11 cellular contexts compared by ENCODE assay signal in the genomic region with DNA sequence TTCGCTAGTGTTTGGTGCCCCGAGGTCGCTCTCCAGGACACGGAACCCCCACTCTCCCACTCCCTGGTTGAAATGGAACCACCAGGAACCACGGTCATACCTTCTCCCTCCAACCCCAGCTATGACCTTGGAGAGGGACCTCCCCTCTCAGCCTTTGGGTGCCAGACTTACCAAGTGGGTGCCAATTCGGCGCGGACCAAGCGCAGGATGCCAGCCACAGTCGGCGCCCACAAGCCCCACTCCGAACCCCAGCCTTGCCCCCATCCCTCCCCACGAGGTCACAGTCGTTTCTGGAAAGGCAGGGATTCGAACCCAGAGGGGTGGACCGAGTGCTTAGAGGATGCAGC. TPM values are rescaled to one million over a fixed set of nuclear protein-coding genes. Genes with fewer than 3 reads are reported as not detected.
DNase-seq lines count a peak whose midpoint lies in the region; ATAC-seq and TF ChIP-seq lines count a peak whose summit lies in the region.
"Had no signal": no experiment of that assay in that cellular context is flagged by ENCODE, and none has a peak within 500 bp of the region (broad histone marks: within the 10 kb centered on the region; RNA-seq: fewer than 3 reads in every experiment).

No MANE protein-coding gene starts in this region.

- intact Hi-C loops in right cardiac atrium (cut with DNase I) (no loop called here), cardiac septum (cut with DNase I) (no loop called here), MCF 10A (cut with micrococcal nuclease) (no loop called here), vagina (cut with DNase I) (no loop called here)

- peak overlapping the region; percentile 75 for H3K4me3 Mint-ChIP-seq in MCF 10A (ENCODE audit: unreplicated experiment)

- H3K9me3 ChIP-seq in right cardiac atrium (ENCODE audit: control insufficient read depth, low read length) (no peaks in the 10 kb centered on the region), muscle layer of colon (ENCODE audit: low read length) (no peaks in the 10 kb centered on the region), vagina (no peaks in the 10 kb centered on the region), GM23248 (ENCODE audit: low read depth) (no peaks in the 10 kb centered on the region)

- H3K36me3 ChIP-seq in muscle layer of colon (ENCODE audit: insufficient read depth, low read length) (no peaks in the 10 kb centered on the region), vagina (no peaks in the 10 kb centered on the region), GM23248 (ENCODE audit: low read depth) (no peaks in the 10 kb centered on the region)
- H3K36me3 ChIP-seq: cardiac muscle cell had no signal

- H3K36me3 Mint-ChIP-seq in MCF 10A (ENCODE audit: insufficient read depth, unreplicated experiment) = no peaks in the 10 kb centered on the region

- H3K27ac Mint-ChIP-seq in MCF 10A (ENCODE audit: low read depth, unreplicated experiment) = no peak overlapping the region

- H3F3A ChIP-seq in GM23248 (ENCODE audit: insufficient read depth) = no peaks in the 10 kb centered on the region

- no TSS peak for BruUV-seq in MCF 10A (replicated peaks; lab: Mats Ljungman, UMichigan)

- H3K4me2 ChIP-seq in GM23248 (ENCODE audit: unreplicated experiment) = no peak overlapping the region

- H3K4me1 Mint-ChIP-seq in MCF 10A (ENCODE audit: insufficient read depth, unreplicated experiment) = peaks cover 5% of the 10 kb centered on the region

- H3K9ac ChIP-seq in muscle layer of colon (ENCODE audit: low read length) (no peak overlapping the region), GM23248 (no peak overlapping the region)

- no peaks in the 10 kb centered on the region for H3K9me2 ChIP-seq in GM23248 (ENCODE audit: insufficient read depth)

- DNase-seq in right cardiac atrium = no peak
- no peak for DNase-seq in cardiac septum (ENCODE audit: low spot score)
- no peak for DNase-seq in MCF 10A (ENCODE audit: unreplicated experiment)
- DNase-seq in vagina (ENCODE audit: extremely low spot score in 2 of 2) = no peak
- DNase-seq in GM23248 = no peak
- DNase-seq in mucosa of gallbladder (ENCODE audit: low spot score) = no peak
- DNase-seq in OCI-M1 (lab: John Stamatoyannopoulos, UW) = no peak
- DNase-seq: SHP77 treated with DMSO at 0.1 percent for 48 hours had no signal

- POLR2A ChIA-PET in MCF 10A (lab: Yijun Ruan, JAX) = interaction anchor here (0.5 kb wide), 1 partner anchor 19 kb away, joined by 4 read pairs; no protein-coding TSS in a partner anchor

- H3K27me3 ChIP-seq in right cardiac atrium (ENCODE audit: control insufficient read depth, insufficient read depth) = no peaks in the 10 kb centered on the region
- peaks cover 24 to 37% of the 10 kb centered on the region in 2 donors for H3K27me3 ChIP-seq in muscle layer of colon (ENCODE audit: control insufficient read depth in 1 of 2, insufficient read depth in 2 of 2, low read length in 2 of 2)
- H3K27me3 ChIP-seq in vagina = no peaks in the 10 kb centered on the region
- no peaks in the 10 kb centered on the region for H3K27me3 ChIP-seq in GM23248 (replicated peaks; ENCODE audit: insufficient read depth)
- H3K27me3 ChIP-seq: cardiac muscle cell had no signal

- no peak for ATAC-seq in right cardiac atrium

- H3K79me2 ChIP-seq in GM23248 (ENCODE audit: insufficient read depth) = no peaks in the 10 kb centered on the region

- H2AFZ ChIP-seq in GM23248 = no peak overlapping the region

- H3K27ac ChIP-seq in right cardiac atrium (ENCODE audit: low read length) (peak overlapping the region; percentile 10), muscle layer of colon (ENCODE audit: low read depth, low read length) (peak overlapping the region; percentile 23), vagina (peak overlapping the region; percentile 22), GM23248 (no peak overlapping the region)
- H3K27ac ChIP-seq: cardiac muscle cell had no signal

- no peak for TF ChIP-seq POLR2A in vagina (IDR thresholded peaks at IDR 0.05)

- H3K4me1 ChIP-seq in right cardiac atrium (ENCODE audit: control insufficient read depth, insufficient read depth, low read length) = peaks cover 5% of the 10 kb centered on the region
- H3K4me1 ChIP-seq in muscle layer of colon (ENCODE audit: insufficient read depth, low read length) = peaks cover 12% of the 10 kb centered on the region
- peaks cover 30% of the 10 kb centered on the region for H3K4me1 ChIP-seq in vagina
- no peaks in the 10 kb centered on the region for H3K4me1 ChIP-seq in GM23248 (ENCODE audit: insufficient read depth)

- H3K27me3 Mint-ChIP-seq in MCF 10A (ENCODE audit: insufficient read depth, unreplicated experiment) = peaks cover 12% of the 10 kb centered on the region

- peak overlapping the region; percentile 29 for H3K4me3 ChIP-seq in right cardiac atrium (ENCODE audit: low read length)
- H3K4me3 ChIP-seq in muscle layer of colon (ENCODE audit: low read depth in 1 of 2, low read length in 2 of 2) = peak overlapping the region in 1 of 2 donors; percentile 47
- H3K4me3 ChIP-seq in vagina = peak overlapping the region in 1 of 2 donors; percentile 40
- no peak overlapping the region for H3K4me3 ChIP-seq in GM23248

- in situ Hi-C loops in GM23248 (cut with MboI) = no loop called here

- no peaks in the 10 kb centered on the region for H3K9me3 Mint-ChIP-seq in MCF 10A (ENCODE audit: unreplicated experiment)

- no peaks in the 10 kb centered on the region for H4K20me1 ChIP-seq in GM23248 (ENCODE audit: insufficient read depth)

- CTCF ChIA-PET in MCF 10A (lab: Yijun Ruan, JAX) = no interaction called here

- no peak for TF ChIP-seq CTCF in MCF 10A (IDR thresholded peaks at IDR 0.05; ENCODE audit: unreplicated experiment)
- no peak for TF ChIP-seq CTCF in vagina (IDR thresholded peaks at IDR 0.05)

- WGBS in right cardiac atrium = 19% methylated on average over 16 of the region's 16 CpGs
- 13 to 21% methylated on average over 16 of the region's 16 CpGs for WGBS in GM23248 (ENCODE audit: low coverage in 1 of 2, low lambda C conversion rate in 2 of 2, missing lambda C conversion rate in 2 of 2), 2 experiments

RNA-seq across cellular contexts. Expression of a gene that starts 0.9 kb away (rescaled TPM):
- total RNA-seq in right cardiac atrium (1 to 10 TPM in 2 of 4 donors, under 1 TPM in 2; 0.47 to 1.6 (median 0.97) TPM), cardiac septum (1.3 TPM), MCF 10A (2022) (0.42 and 0.54 TPM in 2 replicates), vagina (0.98 TPM), mucosa of gallbladder (2.1 TPM)
- polyA plus RNA-seq in right cardiac atrium (2.8 TPM), GM23248 (2016; fragmentation: Nextera tagmentation; extraction: Ambion mirVana) (0.40 and 1.0 TPM in 2 replicates)
- under 0.01 and 0.22 TPM in 2 replicates for total RNA-seq in GM23248 (2014; rRNA removed; shearing (Covaris generic))
- total RNA-seq: mononuclear cell had no signal

RNA-seq across cellular contexts. Expression of a gene that starts 21.5 kb away (rescaled TPM):
- total RNA-seq in right cardiac atrium (10 to 100 TPM; 23.1 to 41.5 (median 29.5) TPM), cardiac septum (21.7 TPM), MCF 10A (2022) (0.68 and 0.81 TPM in 2 replicates), vagina (5.6 TPM), mucosa of gallbladder (5.5 TPM)
- polyA plus RNA-seq in right cardiac atrium (29.1 TPM), GM23248 (2016; fragmentation: Nextera tagmentation; extraction: Ambion mirVana) (1.9 and 2.0 TPM in 2 replicates)
- total RNA-seq in GM23248 (2014; rRNA removed; shearing (Covaris generic)) = 1.4 and 1.8 TPM in 2 replicates

RNA-seq across cellular contexts. Expression of a gene that starts 32.3 kb away (rescaled TPM):
- total RNA-seq in right cardiac atrium = 10 to 100 TPM in 2 of 4 donors, 1 to 10 TPM in 2; 8.0 to 12.0 (median 10.0) TPM
- 19.5 TPM for polyA plus RNA-seq in right cardiac atrium
- 14.6 TPM for total RNA-seq in cardiac septum
- 12.9 and 15.4 TPM in 2 replicates for total RNA-seq in MCF 10A (2022)
- 10.3 TPM for total RNA-seq in vagina
- total RNA-seq in GM23248 (2014; rRNA removed; shearing (Covaris generic)) = 43.2 and 69.4 TPM in 2 replicates
- 21.0 and 22.4 TPM in 2 replicates for polyA plus RNA-seq in GM23248 (2016; fragmentation: Nextera tagmentation; extraction: Ambion mirVana)
- total RNA-seq in mucosa of gallbladder = 9.3 TPM

RNA-seq across cellular contexts. Expression of a gene that starts 48.9 kb away (rescaled TPM):
- total RNA-seq in right cardiac atrium = 1 to 10 TPM in 2 of 4 donors, under 1 TPM in 2; 0.65 to 1.4 (median 1.1) TPM
- 5.3 TPM for polyA plus RNA-seq in right cardiac atrium
- total RNA-seq in cardiac septum = 1.1 TPM
- total RNA-seq in MCF 10A (2022) = 0.26 and 0.42 TPM in 2 replicates
- total RNA-seq in vagina = 4.4 TPM
- total RNA-seq in GM23248 (2014; rRNA removed; shearing (Covaris generic)) = 0.11 and 0.25 TPM in 2 replicates
- 0.16 and 0.33 TPM in 2 replicates for polyA plus RNA-seq in GM23248 (2016; fragmentation: Nextera tagmentation; extraction: Ambion mirVana)
- 2.9 TPM for total RNA-seq in mucosa of gallbladder

RNA-seq across cellular contexts. Expression of a gene that starts 51.7 kb away (rescaled TPM):
- 10 to 100 TPM; 21.8 to 47.4 (median 35.9) TPM for total RNA-seq in right cardiac atrium
- polyA plus RNA-seq in right cardiac atrium = 10.1 TPM
- total RNA-seq in cardiac septum = 14.6 TPM
- 4.7 and 9.1 TPM in 2 replicates for total RNA-seq in MCF 10A (2022)
- total RNA-seq in vagina = 43.7 TPM
- total RNA-seq in GM23248 (2014; rRNA removed; shearing (Covaris generic)) = 0.86 and 15.9 TPM in 2 replicates
- polyA plus RNA-seq in GM23248 (2016; fragmentation: Nextera tagmentation; extraction: Ambion mirVana) = 10.3 and 14.3 TPM in 2 replicates
- total RNA-seq in mucosa of gallbladder = 44.7 TPM
- polyA plus RNA-seq: cardiac muscle cell had no signal
